In genomic region chr10:72660220-72660619, GRCh38 we compare ENCODE assay signal across 18 cellular contexts. TPM values are rescaled to one million over a fixed set of nuclear protein-coding genes. Genes with fewer than 3 reads are reported as not detected.
DNase-seq lines count a peak whose midpoint lies in the region; ATAC-seq and TF ChIP-seq lines count a peak whose summit lies in the region.
"Had no signal": no experiment of that assay in that cellular context is flagged by ENCODE, and none has a peak within 500 bp of the region (broad histone marks: within the 10 kb centered on the region; RNA-seq: fewer than 3 reads in every experiment).

No MANE protein-coding gene starts in this region.

- H3K4me3 Mint-ChIP-seq in Calu3 (ENCODE audit: low read depth, unreplicated experiment), result no peak overlapping the region
- H3K4me3 Mint-ChIP-seq: CD4-positive, CD25-positive, alpha-beta regulatory T cell; CD8-positive, alpha-beta memory T cell had no signal

- H3K27me3 ChIP-seq in RWPE2 (ENCODE audit: insufficient read depth, poor library complexity, severe bottlenecking), result no peaks in the 10 kb centered on the region
- H3K27me3 ChIP-seq: BE2C had no signal

- in situ Hi-C loops in KBM-7 (cut with MboI; ENCODE audit: low pct_unique_long_range_greater_than_20kb, low sequenced_read_pairs), result no loop called here

- intact Hi-C loops in Calu3 (cut with micrococcal nuclease; ENCODE audit: unreplicated experiment), result no loop called here

- H3K4me1 Mint-ChIP-seq in Calu3 (ENCODE audit: low read depth, unreplicated experiment), result peaks cover 27% of the 10 kb centered on the region
- H3K4me1 Mint-ChIP-seq: CD4-positive, CD25-positive, alpha-beta regulatory T cell; CD8-positive, alpha-beta memory T cell had no signal

- DNase-seq in Calu3 (no peak), HCEC 1CT (peak; percentile 55), RWPE2 (ENCODE audit: low spot score) (no peak), KBM-7 (no peak), foreskin melanocyte (no peak)
- DNase-seq: 8988T; BE2C; C1 segment of cervical spinal cord; CD4-positive, CD25-positive, alpha-beta regulatory T cell; CD8-positive, alpha-beta memory T cell; COR-L47; GM23248; IMR-90; KG1 had no signal

- no peaks in the 10 kb centered on the region for H3K36me3 Mint-ChIP-seq in Calu3 (ENCODE audit: insufficient read depth, unreplicated experiment)
- H3K36me3 Mint-ChIP-seq: CD4-positive, CD25-positive, alpha-beta regulatory T cell had no signal

- H3K9me3 ChIP-seq in RWPE2 (ENCODE audit: severe bottlenecking), result no peaks in the 10 kb centered on the region
- H3K9me3 ChIP-seq: BE2C, HAP-1 had no signal

- no peak overlapping the region for H3K27ac ChIP-seq in RWPE2 (ENCODE audit: poor library complexity, severe bottlenecking)
- H3K27ac ChIP-seq: GM23248 had no signal

- CTCF ChIA-PET in Calu3 (lab: Charles Lee), result interaction anchor here (1.7 kb wide), 1 partner anchor 16 kb away, joined by 5 read pairs; no protein-coding TSS in a partner anchor

- H3K4me1 ChIP-seq in RWPE2 (ENCODE audit: insufficient read depth, poor library complexity, severe bottlenecking), result peaks cover 6% of the 10 kb centered on the region
- H3K4me1 ChIP-seq: BE2C, HAP-1 had no signal

- no peak for TF ChIP-seq CTCF in Calu3 (IDR thresholded peaks at IDR 0.05; ENCODE audit: unreplicated experiment)
- TF ChIP-seq CTCF in RWPE2 (IDR thresholded peaks at IDR 0.05; ENCODE audit: poor library complexity, severe bottlenecking), result no peak

- no TSS peak for BruUV-seq in Calu3 (replicated peaks; lab: Mats Ljungman, UMichigan)

- H3K36me3 ChIP-seq in RWPE2 (ENCODE audit: low read depth), result no peaks in the 10 kb centered on the region
- H3K36me3 ChIP-seq: BE2C, HAP-1 had no signal

- H3K27ac Mint-ChIP-seq in Calu3 (ENCODE audit: unreplicated experiment), result peak overlapping the region; percentile 8
- H3K27ac Mint-ChIP-seq: CD4-positive, CD25-positive, alpha-beta regulatory T cell; CD8-positive, alpha-beta memory T cell had no signal

- H3K27me3 Mint-ChIP-seq in Calu3 (ENCODE audit: unreplicated experiment), result no peaks in the 10 kb centered on the region
- H3K27me3 Mint-ChIP-seq: CD8-positive, alpha-beta memory T cell had no signal

- H3K4me3 ChIP-seq in RWPE2 (ENCODE audit: severe bottlenecking), result no peak overlapping the region
- H3K4me3 ChIP-seq: GM12878, GM23248, HAP-1 had no signal

- no peaks in the 10 kb centered on the region for H3K9me3 Mint-ChIP-seq in Calu3 (ENCODE audit: low read depth, unreplicated experiment)
- H3K9me3 Mint-ChIP-seq: CD8-positive, alpha-beta memory T cell had no signal

- ATAC-seq in RWPE2 (ENCODE audit: low read depth) (0 out of 3 replicates have a peak, but pooled peaks have one; percentile 46), GM18858 (IDR thresholded peaks at IDR 0.05; ENCODE audit: unreplicated experiment) (no peak), HG03442 (IDR thresholded peaks at IDR 0.05; ENCODE audit: unreplicated experiment) (no peak)
- ATAC-seq: GM12878 had no signal

RNA-seq across cellular contexts. Expression of gene MCU, which starts 31.7 kb away (rescaled TPM):
- 70.2 and 96.6 TPM in 2 replicates for total RNA-seq in Calu3 (2022)

RNA-seq across cellular contexts. Expression of gene MICU1, which starts 34.3 kb away (rescaled TPM):
- total RNA-seq in Calu3 (2022), result 89.1 and 89.4 TPM in 2 replicates
